In genomic region chr6:131946404-131946991, GRCh38 we compare ENCODE assay signal across 15 cellular contexts. TPM values are rescaled to one million over a fixed set of nuclear protein-coding genes. Genes with fewer than 3 reads are reported as not detected.
DNase-seq lines count a peak whose midpoint lies in the region; ATAC-seq and TF ChIP-seq lines count a peak whose summit lies in the region.
"Had no signal": no experiment of that assay in that cellular context is flagged by ENCODE, and none has a peak within 500 bp of the region (broad histone marks: within the 10 kb centered on the region; RNA-seq: fewer than 3 reads in every experiment).

No MANE protein-coding gene starts in this region.

- H3K4me3 ChIP-seq in Loucy (ENCODE audit: low read length, poor library complexity, severe bottlenecking): no peak overlapping the region
- H3K4me3 ChIP-seq in choroid plexus epithelial cell (ENCODE audit: low read depth, low read length): peak overlapping the region; percentile 45
- no peak overlapping the region for H3K4me3 ChIP-seq in left lung
- H3K4me3 ChIP-seq: dorsolateral prefrontal cortex, hepatocyte, lung had no signal

- H3K9ac ChIP-seq in Loucy (ENCODE audit: low read depth, low read length, poor library complexity, severe bottlenecking): no peak overlapping the region

- H3K36me3 Mint-ChIP-seq in natural killer cell: no peaks in the 10 kb centered on the region
- H3K36me3 Mint-ChIP-seq: activated naive CD4-positive, alpha-beta T cell treated with anti-CD3 and anti-CD28 coated beads, Interleukin-2, amount 50 U/mL, for 24 hours had no signal

- H3F3A ChIP-seq in Loucy (ENCODE audit: low read depth): no peaks in the 10 kb centered on the region

- H3K4me2 ChIP-seq in Loucy (ENCODE audit: low read depth, low read length, poor library complexity, severe bottlenecking): no peak overlapping the region
- H3K4me2 ChIP-seq: hepatocyte had no signal

- in situ Hi-C loops in ACHN (cut with HindIII; ENCODE audit: low pct_ligation_motif_present, low pct_unique_long_range_greater_than_20kb, low sequenced_read_pairs): no loop called here

- no peaks in the 10 kb centered on the region for H3K27me3 ChIP-seq in Loucy (ENCODE audit: insufficient read depth, low read length, poor library complexity, severe bottlenecking)
- H3K27me3 ChIP-seq in left lung: peaks cover 0 to 37% of the 10 kb centered on the region in 2 donors
- H3K27me3 ChIP-seq: hepatocyte had no signal

- no peaks in the 10 kb centered on the region for H4K20me1 ChIP-seq in Loucy (ENCODE audit: insufficient read depth, low read length, poor library complexity, severe bottlenecking)

- H3K4me1 ChIP-seq in Loucy (ENCODE audit: insufficient read depth, low read length, poor library complexity, severe bottlenecking) (no peaks in the 10 kb centered on the region), left lung (peaks cover 0 to 15% of the 10 kb centered on the region in 2 donors)

- no peaks in the 10 kb centered on the region for H3K9me2 ChIP-seq in Loucy (replicated peaks; ENCODE audit: low read depth, low read length)

- no peak for ATAC-seq in left lung
- ATAC-seq in natural killer cell: no peak

- H3K36me3 ChIP-seq in Loucy (ENCODE audit: insufficient read depth, low read length) (no peaks in the 10 kb centered on the region), left lung (no peaks in the 10 kb centered on the region)

- H3K27ac ChIP-seq in left lung: no peak overlapping the region
- H3K27ac ChIP-seq: dorsolateral prefrontal cortex, hepatocyte, RWPE1 had no signal

- intact Hi-C loops in left lung (cut with DNase I) (no loop called here), natural killer cell (cut with micrococcal nuclease) (no loop called here)

- H3K9me3 ChIP-seq in Loucy (ENCODE audit: insufficient read depth, low read depth, low read length): no peaks in the 10 kb centered on the region
- no peaks in the 10 kb centered on the region for H3K9me3 ChIP-seq in left lung

- TF ChIP-seq CTCF in Loucy (conservative IDR thresholded peaks at IDR 0.05; ENCODE audit: low read length) (no peak), choroid plexus epithelial cell (conservative IDR thresholded peaks at IDR 0.05; ENCODE audit: low read depth, low read length) (no peak), left lung (IDR thresholded peaks at IDR 0.05) (no peak), natural killer cell (IDR thresholded peaks at IDR 0.05) (no peak)

- H3K4me3 Mint-ChIP-seq in natural killer cell: no peak overlapping the region
- H3K4me3 Mint-ChIP-seq: activated naive CD4-positive, alpha-beta T cell treated with anti-CD3 and anti-CD28 coated beads, Interleukin-2, amount 50 U/mL, for 24 hours had no signal

- H2AFZ ChIP-seq in Loucy (ENCODE audit: low read length): 0 out of 2 replicates have a peak overlapping the region, but pooled peaks have one; percentile 29
- H2AFZ ChIP-seq: hepatocyte had no signal

- no peaks in the 10 kb centered on the region for H3K9me3 Mint-ChIP-seq in natural killer cell
- H3K9me3 Mint-ChIP-seq: activated naive CD4-positive, alpha-beta T cell treated with anti-CD3 and anti-CD28 coated beads, Interleukin-2, amount 50 U/mL, for 24 hours had no signal

- peaks cover 30 to 55% of the 10 kb centered on the region in 2 donors for H3K27me3 Mint-ChIP-seq in natural killer cell (ENCODE audit: low read depth in 2 of 2)

- DNase-seq in ACHN (peak; percentile 38), choroid plexus epithelial cell (ENCODE audit: low read depth) (peak; percentile 78), lung microvascular endothelial cell (ENCODE audit: low read depth in 2 of 2) (peak; percentile 61 to 74), pons (ENCODE audit: low spot score) (no peak), left lung (no peak), natural killer cell (no peak), C1 segment of cervical spinal cord (lab: John Stamatoyannopoulos, UW) (no peak)
- DNase-seq: dorsolateral prefrontal cortex, NCI-H1048, NCI-H510A treated with DMSO at 0.1 percent for 48 hours had no signal

- H3K79me2 ChIP-seq in Loucy (ENCODE audit: insufficient read depth, low read length): no peaks in the 10 kb centered on the region
- H3K79me2 ChIP-seq: hepatocyte had no signal

- peaks cover 2 to 5% of the 10 kb centered on the region in 2 donors for H3K4me1 Mint-ChIP-seq in natural killer cell

- H3K27ac Mint-ChIP-seq in natural killer cell: no peak overlapping the region
- H3K27ac Mint-ChIP-seq: activated naive CD4-positive, alpha-beta T cell treated with anti-CD3 and anti-CD28 coated beads, Interleukin-2, amount 50 U/mL, for 24 hours had no signal

RNA-seq across cellular contexts. Expression of gene CCN2, which starts 4.7 kb away (rescaled TPM):
- 191 and 265 TPM in 2 replicates for total RNA-seq in lung microvascular endothelial cell
- 100 to 1,000 TPM in 1 of 2 donors, 10 to 100 TPM in 1; 66.5 to 282 TPM for total RNA-seq in left lung
- not detected for total RNA-seq in natural killer cell

Comparison
In these comparisons a context has a peak if more than half of its experiments do, and no peak if none do; other contexts are left out.
1. DNase-seq: peak in ACHN (single experiment), choroid plexus epithelial cell (single experiment) and lung microvascular endothelial cell (2 of 2); none in pons (single experiment), left lung (0 of 2), natural killer cell (single experiment) and C1 segment of cervical spinal cord (0 of 14).
2. RNA of gene CCN2, which starts 4.7 kb away (total RNA-seq): 66.5 to 282 TPM in left lung and 191 to 265 TPM in lung microvascular endothelial cell; not detected in natural killer cell; every median in the first group is over 10 times any median in the second.